1 cellular context compared by ENCODE assay signal in genomic region chr1:19285807-19286505, GRCh38.
TF ChIP-seq lines count a peak whose summit lies in the region.

No MANE protein-coding gene starts in this region.

TF ChIP-seq in HepG2, 621 proteins besides CTCF, POLR2A, EP300 and RAD21:
- peak; percentile 39; the same call in 1 of the 2 replicates for TF ChIP-seq HIC2 (CRISPR knock-in tag; IDR thresholded peaks at IDR 0.05; ENCODE audit: low read depth)
